In the genomic region with DNA sequence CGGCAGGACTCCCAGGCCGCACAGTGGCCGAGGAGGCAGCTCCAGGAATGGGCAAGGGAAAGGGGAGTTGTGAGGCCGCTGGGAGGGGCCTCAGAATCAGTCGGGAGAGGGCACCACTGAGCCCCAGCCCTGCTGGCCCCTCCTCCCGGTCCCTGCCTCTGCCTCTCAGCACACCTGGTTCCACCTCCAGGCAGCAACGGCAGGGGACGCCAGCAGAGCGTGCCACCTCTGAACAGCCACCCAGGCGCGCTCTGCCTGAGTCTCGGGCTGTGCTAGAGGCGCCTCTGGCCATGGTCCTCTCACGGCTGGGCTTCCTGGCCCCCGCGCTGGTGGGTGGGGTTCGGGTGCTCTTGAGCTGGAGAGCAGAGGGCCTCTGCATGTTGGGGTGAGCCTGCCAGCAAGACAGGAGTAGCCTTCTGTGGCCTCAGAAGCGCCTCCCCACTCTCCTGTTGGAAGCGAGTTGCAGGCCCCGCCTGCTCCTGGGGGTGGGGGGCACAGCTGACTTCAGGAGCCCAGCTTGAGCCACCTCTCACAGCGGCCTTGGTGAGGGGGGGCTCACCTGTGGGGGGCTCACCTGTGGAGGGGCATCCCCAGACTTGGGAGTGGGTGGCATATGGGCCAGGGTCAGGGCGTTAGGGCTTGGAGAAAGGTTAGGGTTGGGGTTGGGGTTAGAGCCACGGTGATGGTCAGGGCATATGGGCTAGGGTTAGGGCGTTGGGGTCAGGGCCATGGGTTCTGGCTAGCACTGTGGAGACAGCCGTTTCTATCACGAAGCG, we compare ENCODE assay signal across 1 cellular context.
A peak's percentile ranks its signal among the peaks of the same experiment; 100 is the strongest.
TF ChIP-seq lines count a peak whose summit lies in the region.

No MANE protein-coding gene starts in this region.

TF ChIP-seq in HepG2, 621 proteins besides CTCF, POLR2A, EP300 and RAD21 (continued from another document):
- TF ChIP-seq, protein P1, sequence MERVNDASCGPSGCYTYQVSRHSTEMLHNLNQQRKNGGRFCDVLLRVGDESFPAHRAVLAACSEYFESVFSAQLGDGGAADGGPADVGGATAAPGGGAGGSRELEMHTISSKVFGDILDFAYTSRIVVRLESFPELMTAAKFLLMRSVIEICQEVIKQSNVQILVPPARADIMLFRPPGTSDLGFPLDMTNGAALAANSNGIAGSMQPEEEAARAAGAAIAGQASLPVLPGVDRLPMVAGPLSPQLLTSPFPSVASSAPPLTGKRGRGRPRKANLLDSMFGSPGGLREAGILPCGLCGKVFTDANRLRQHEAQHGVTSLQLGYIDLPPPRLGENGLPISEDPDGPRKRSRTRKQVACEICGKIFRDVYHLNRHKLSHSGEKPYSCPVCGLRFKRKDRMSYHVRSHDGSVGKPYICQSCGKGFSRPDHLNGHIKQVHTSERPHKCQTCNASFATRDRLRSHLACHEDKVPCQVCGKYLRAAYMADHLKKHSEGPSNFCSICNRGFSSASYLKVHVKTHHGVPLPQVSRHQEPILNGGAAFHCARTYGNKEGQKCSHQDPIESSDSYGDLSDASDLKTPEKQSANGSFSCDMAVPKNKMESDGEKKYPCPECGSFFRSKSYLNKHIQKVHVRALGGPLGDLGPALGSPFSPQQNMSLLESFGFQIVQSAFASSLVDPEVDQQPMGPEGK (CRISPR knock-in tag; IDR thresholded peaks at IDR 0.05), result peak; percentile 50
- TF ChIP-seq, protein P2, sequence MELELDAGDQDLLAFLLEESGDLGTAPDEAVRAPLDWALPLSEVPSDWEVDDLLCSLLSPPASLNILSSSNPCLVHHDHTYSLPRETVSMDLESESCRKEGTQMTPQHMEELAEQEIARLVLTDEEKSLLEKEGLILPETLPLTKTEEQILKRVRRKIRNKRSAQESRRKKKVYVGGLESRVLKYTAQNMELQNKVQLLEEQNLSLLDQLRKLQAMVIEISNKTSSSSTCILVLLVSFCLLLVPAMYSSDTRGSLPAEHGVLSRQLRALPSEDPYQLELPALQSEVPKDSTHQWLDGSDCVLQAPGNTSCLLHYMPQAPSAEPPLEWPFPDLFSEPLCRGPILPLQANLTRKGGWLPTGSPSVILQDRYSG (CRISPR knock-in tag; IDR thresholded peaks at IDR 0.05), result no peak
- no peak for TF ChIP-seq MEF2D (CRISPR knock-in tag; IDR thresholded peaks at IDR 0.05)
- TF ChIP-seq ZNF788 (CRISPR knock-in tag; IDR thresholded peaks at IDR 0.05; ENCODE audit: borderline replicate concordance), result no peak
- TF ChIP-seq HOXD1 (CRISPR knock-in tag; IDR thresholded peaks at IDR 0.05), result no peak
- no peak for TF ChIP-seq YEATS4 (CRISPR knock-in tag; IDR thresholded peaks at IDR 0.05; ENCODE audit: borderline replicate concordance)
- TF ChIP-seq, protein P3, sequence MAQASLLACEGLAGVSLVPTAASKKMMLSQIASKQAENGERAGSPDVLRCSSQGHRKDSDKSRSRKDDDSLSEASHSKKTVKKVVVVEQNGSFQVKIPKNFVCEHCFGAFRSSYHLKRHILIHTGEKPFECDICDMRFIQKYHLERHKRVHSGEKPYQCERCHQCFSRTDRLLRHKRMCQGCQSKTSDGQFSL (CRISPR knock-in tag; IDR thresholded peaks at IDR 0.05), result peak; percentile 56; the same call in 1 of the 2 replicates
- 0 out of 2 replicates have a peak, but pooled peaks have one; percentile 9 for TF ChIP-seq KDM2A (CRISPR knock-in tag; IDR thresholded peaks at IDR 0.05; ENCODE audit: borderline replicate concordance, low read depth)
- TF ChIP-seq, protein P4, sequence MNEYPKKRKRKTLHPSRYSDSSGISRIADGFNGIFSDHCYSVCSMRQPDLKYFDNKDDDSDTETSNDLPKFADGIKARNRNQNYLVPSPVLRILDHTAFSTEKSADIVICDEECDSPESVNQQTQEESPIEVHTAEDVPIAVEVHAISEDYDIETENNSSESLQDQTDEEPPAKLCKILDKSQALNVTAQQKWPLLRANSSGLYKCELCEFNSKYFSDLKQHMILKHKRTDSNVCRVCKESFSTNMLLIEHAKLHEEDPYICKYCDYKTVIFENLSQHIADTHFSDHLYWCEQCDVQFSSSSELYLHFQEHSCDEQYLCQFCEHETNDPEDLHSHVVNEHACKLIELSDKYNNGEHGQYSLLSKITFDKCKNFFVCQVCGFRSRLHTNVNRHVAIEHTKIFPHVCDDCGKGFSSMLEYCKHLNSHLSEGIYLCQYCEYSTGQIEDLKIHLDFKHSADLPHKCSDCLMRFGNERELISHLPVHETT (CRISPR knock-in tag; conservative IDR thresholded peaks at IDR 0.05), result no peak
- TF ChIP-seq SNAI1 (CRISPR knock-in tag; IDR thresholded peaks at IDR 0.05; ENCODE audit: borderline replicate concordance), result no peak
- no peak for TF ChIP-seq CEBPB (IDR thresholded peaks at IDR 0.05; ENCODE audit: borderline replicate concordance, low read depth, low read length)
- TF ChIP-seq, protein P5, sequence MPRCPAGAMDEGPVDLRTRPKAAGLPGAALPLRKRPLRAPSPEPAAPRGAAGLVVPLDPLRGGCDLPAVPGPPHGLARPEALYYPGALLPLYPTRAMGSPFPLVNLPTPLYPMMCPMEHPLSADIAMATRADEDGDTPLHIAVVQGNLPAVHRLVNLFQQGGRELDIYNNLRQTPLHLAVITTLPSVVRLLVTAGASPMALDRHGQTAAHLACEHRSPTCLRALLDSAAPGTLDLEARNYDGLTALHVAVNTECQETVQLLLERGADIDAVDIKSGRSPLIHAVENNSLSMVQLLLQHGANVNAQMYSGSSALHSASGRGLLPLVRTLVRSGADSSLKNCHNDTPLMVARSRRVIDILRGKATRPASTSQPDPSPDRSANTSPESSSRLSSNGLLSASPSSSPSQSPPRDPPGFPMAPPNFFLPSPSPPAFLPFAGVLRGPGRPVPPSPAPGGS (CRISPR knock-in tag; IDR thresholded peaks at IDR 0.05), result no peak
- no peak for TF ChIP-seq FOSL1 (CRISPR knock-in tag; IDR thresholded peaks at IDR 0.05; ENCODE audit: borderline replicate concordance)
- TF ChIP-seq STAG1 (CRISPR knock-in tag; IDR thresholded peaks at IDR 0.05), result peak; percentile 57
- TF ChIP-seq, protein P6, sequence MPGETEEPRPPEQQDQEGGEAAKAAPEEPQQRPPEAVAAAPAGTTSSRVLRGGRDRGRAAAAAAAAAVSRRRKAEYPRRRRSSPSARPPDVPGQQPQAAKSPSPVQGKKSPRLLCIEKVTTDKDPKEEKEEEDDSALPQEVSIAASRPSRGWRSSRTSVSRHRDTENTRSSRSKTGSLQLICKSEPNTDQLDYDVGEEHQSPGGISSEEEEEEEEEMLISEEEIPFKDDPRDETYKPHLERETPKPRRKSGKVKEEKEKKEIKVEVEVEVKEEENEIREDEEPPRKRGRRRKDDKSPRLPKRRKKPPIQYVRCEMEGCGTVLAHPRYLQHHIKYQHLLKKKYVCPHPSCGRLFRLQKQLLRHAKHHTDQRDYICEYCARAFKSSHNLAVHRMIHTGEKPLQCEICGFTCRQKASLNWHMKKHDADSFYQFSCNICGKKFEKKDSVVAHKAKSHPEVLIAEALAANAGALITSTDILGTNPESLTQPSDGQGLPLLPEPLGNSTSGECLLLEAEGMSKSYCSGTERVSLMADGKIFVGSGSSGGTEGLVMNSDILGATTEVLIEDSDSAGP (CRISPR knock-in tag; IDR thresholded peaks at IDR 0.05; ENCODE audit: borderline replicate concordance), result peak; percentile 38; the same call in 1 of the 2 replicates
- TF ChIP-seq ADNP (CRISPR knock-in tag; IDR thresholded peaks at IDR 0.05), result no peak
- TF ChIP-seq MIER2 (CRISPR knock-in tag; IDR thresholded peaks at IDR 0.05), result 0 out of 2 replicates have a peak, but pooled peaks have one; percentile 61
- TF ChIP-seq MXI1 (IDR thresholded peaks at IDR 0.05; ENCODE audit: borderline replicate concordance, low read depth, low read length), result no peak
- TF ChIP-seq, protein P7, sequence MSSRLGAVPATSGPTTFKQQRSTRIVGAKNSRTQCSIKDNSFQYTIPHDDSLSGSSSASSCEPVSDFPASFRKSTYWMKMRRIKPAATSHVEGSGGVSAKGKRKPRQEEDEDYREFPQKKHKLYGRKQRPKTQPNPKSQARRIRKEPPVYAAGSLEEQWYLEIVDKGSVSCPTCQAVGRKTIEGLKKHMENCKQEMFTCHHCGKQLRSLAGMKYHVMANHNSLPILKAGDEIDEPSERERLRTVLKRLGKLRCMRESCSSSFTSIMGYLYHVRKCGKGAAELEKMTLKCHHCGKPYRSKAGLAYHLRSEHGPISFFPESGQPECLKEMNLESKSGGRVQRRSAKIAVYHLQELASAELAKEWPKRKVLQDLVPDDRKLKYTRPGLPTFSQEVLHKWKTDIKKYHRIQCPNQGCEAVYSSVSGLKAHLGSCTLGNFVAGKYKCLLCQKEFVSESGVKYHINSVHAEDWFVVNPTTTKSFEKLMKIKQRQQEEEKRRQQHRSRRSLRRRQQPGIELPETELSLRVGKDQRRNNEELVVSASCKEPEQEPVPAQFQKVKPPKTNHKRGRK (CRISPR knock-in tag; IDR thresholded peaks at IDR 0.05), result no peak
- TF ChIP-seq, protein P8, sequence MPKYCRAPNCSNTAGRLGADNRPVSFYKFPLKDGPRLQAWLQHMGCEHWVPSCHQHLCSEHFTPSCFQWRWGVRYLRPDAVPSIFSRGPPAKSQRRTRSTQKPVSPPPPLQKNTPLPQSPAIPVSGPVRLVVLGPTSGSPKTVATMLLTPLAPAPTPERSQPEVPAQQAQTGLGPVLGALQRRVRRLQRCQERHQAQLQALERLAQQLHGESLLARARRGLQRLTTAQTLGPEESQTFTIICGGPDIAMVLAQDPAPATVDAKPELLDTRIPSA (CRISPR knock-in tag; IDR thresholded peaks at IDR 0.05; ENCODE audit: borderline replicate concordance), result no peak
- no peak for TF ChIP-seq ETV5 (CRISPR knock-in tag; IDR thresholded peaks at IDR 0.05; ENCODE audit: borderline replicate concordance)
- no peak for TF ChIP-seq ZNF468 (CRISPR knock-in tag; IDR thresholded peaks at IDR 0.05)
- no peak for TF ChIP-seq FOXC1 (CRISPR knock-in tag; IDR thresholded peaks at IDR 0.05; ENCODE audit: borderline replicate concordance)
- TF ChIP-seq THAP11 (CRISPR knock-in tag; IDR thresholded peaks at IDR 0.05), result no peak
- TF ChIP-seq, protein P9, sequence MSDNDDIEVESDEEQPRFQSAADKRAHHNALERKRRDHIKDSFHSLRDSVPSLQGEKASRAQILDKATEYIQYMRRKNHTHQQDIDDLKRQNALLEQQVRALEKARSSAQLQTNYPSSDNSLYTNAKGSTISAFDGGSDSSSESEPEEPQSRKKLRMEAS (IDR thresholded peaks at IDR 0.05), result no peak
- TF ChIP-seq, protein P10, sequence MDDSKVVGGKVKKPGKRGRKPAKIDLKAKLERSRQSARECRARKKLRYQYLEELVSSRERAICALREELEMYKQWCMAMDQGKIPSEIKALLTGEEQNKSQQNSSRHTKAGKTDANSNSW (CRISPR knock-in tag; IDR thresholded peaks at IDR 0.05; ENCODE audit: borderline replicate concordance), result 0 out of 2 replicates have a peak, but pooled peaks have one; percentile 21
- TF ChIP-seq HNRNPL (IDR thresholded peaks at IDR 0.05; ENCODE audit: low read depth, low read length), result 0 out of 2 replicates have a peak, but pooled peaks have one; percentile 17
